Comparison of ENCODE assay signal across 8 cellular contexts in the genomic region with DNA sequence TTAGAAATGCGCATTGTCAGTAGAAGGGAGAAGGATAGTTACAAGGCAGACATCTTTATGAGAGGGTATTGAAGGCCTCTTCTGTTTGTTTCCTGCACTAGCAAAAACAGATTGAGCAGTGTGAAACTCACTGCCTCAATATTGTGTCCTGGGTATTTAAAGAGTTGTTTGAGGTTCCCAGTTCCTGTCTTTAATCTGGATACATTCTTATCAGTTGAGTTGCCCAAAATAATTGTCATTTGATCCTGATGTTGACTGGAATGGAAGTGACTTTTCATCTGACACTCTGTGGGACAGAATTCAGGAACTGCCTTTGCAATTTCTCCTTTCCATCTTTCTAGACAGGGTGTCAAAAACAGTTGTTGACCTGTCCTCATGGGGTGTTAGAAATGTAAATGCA. TPM values are rescaled to one million over a fixed set of nuclear protein-coding genes. Genes with fewer than 3 reads are reported as not detected.
DNase-seq lines count a peak whose midpoint lies in the region; ATAC-seq and TF ChIP-seq lines count a peak whose summit lies in the region.

No MANE protein-coding gene starts in this region.

- TF ChIP-seq POLR2A in adrenal gland (IDR thresholded peaks at IDR 0.05), result no peak

- peak overlapping the region; percentile 90 for H3K4me3 Mint-ChIP-seq in activated T-cell treated with anti-CD3 and anti-CD28 coated beads, Interleukin-2, amount 50 U/mL, for 4 hours
- peak overlapping the region; percentile 93 for H3K4me3 Mint-ChIP-seq in memory B cell

- H3K4me1 Mint-ChIP-seq in activated T-cell treated with anti-CD3 and anti-CD28 coated beads, Interleukin-2, amount 50 U/mL, for 4 hours (ENCODE audit: low read depth), result peaks cover 41% of the 10 kb centered on the region
- H3K4me1 Mint-ChIP-seq in memory B cell, result peaks cover 36% of the 10 kb centered on the region

- peak overlapping the region in 2 of 4 donors; percentile 79 to 87 for H3K4me3 ChIP-seq in adrenal gland
- H3K4me3 ChIP-seq in thymus (ENCODE audit: low read length), result peak overlapping the region; percentile 75

- H3K36me3 Mint-ChIP-seq in activated T-cell treated with anti-CD3 and anti-CD28 coated beads, Interleukin-2, amount 50 U/mL, for 4 hours (ENCODE audit: insufficient read depth), result peaks cover 8% of the 10 kb centered on the region
- peaks cover 4% of the 10 kb centered on the region for H3K36me3 Mint-ChIP-seq in memory B cell

- H3K4me1 ChIP-seq in adrenal gland (replicated peaks in 1 of 2) (peaks cover 24 to 45% of the 10 kb centered on the region in 2 donors), thymus (ENCODE audit: control insufficient read depth, insufficient read depth, low read length) (peaks cover 34% of the 10 kb centered on the region)

- H3K27ac ChIP-seq in adrenal gland (peak overlapping the region; percentile 90 to 98 (median 96)), thymus (ENCODE audit: low read depth) (peak overlapping the region; percentile 27)

- H3K9me3 ChIP-seq in adrenal gland (replicated peaks in 1 of 3) (no peaks in the 10 kb centered on the region), thymus (ENCODE audit: control insufficient read depth) (no peaks in the 10 kb centered on the region)

- 70 to 81% (median 74%) methylated on average over 1 of the region's 1 CpG for WGBS in adrenal gland, 4 donors
- WGBS in thymus, result 76% methylated on average over 1 of the region's 1 CpG

- intact Hi-C loops in adrenal gland (cut with DNase I), result no loop called here
- intact Hi-C loops in left colon (cut with DNase I, micrococcal nuclease), result no loop called here

- H3K27me3 Mint-ChIP-seq in activated T-cell treated with anti-CD3 and anti-CD28 coated beads, Interleukin-2, amount 50 U/mL, for 4 hours (ENCODE audit: low read depth), result no peaks in the 10 kb centered on the region
- H3K27me3 Mint-ChIP-seq in memory B cell, result no peaks in the 10 kb centered on the region

- no peak for TF ChIP-seq CTCF in adrenal gland (IDR thresholded peaks at IDR 0.05)

- no peaks in the 10 kb centered on the region for H3K9me3 Mint-ChIP-seq in activated T-cell treated with anti-CD3 and anti-CD28 coated beads, Interleukin-2, amount 50 U/mL, for 4 hours
- no peaks in the 10 kb centered on the region for H3K9me3 Mint-ChIP-seq in memory B cell

- H3K27ac Mint-ChIP-seq in memory B cell, result peak overlapping the region; percentile 94

- ATAC-seq in activated T-cell treated with anti-CD3 and anti-CD28 coated beads, Interleukin-2, amount 50 U/mL, for 4 hours, result no peak
- ATAC-seq in memory B cell (ENCODE audit: low read depth), result no peak
- no peak for ATAC-seq in GM21528 (IDR thresholded peaks at IDR 0.05; ENCODE audit: low FRiP score, unreplicated experiment)
- ATAC-seq in left colon, result no peak

- H3K27me3 ChIP-seq in adrenal gland (no peaks in the 10 kb centered on the region), thymus (ENCODE audit: control insufficient read depth, insufficient read depth) (no peaks in the 10 kb centered on the region)

- H3K36me3 ChIP-seq in adrenal gland (replicated peaks in 1 of 2) (peaks cover 0 to 37% of the 10 kb centered on the region in 2 donors), thymus (ENCODE audit: control insufficient read depth, insufficient read depth) (no peaks in the 10 kb centered on the region)

- DNase-seq in activated T-cell treated with anti-CD3 and anti-CD28 coated beads, Interleukin-2, amount 50 U/mL, for 4 hours, result no peak
- DNase-seq in activated T-cell treated with anti-CD3 and anti-CD28 coated beads, Interleukin-2, amount 50 U/mL, for 1 hour, result no peak
- DNase-seq in adrenal gland (no peak), memory B cell (ENCODE audit: low spot score in 2 of 2) (no peak), iPS-NIHi11 (ENCODE audit: low spot score) (no peak), left colon (no peak)

RNA-seq across cellular contexts. Expression of gene ATP6V0A1, which starts 1.7 kb away (rescaled TPM):
- 10 to 100 TPM; 12.8 to 18.0 (median 14.4) TPM for total RNA-seq in activated T-cell treated with anti-CD3 and anti-CD28 coated beads, Interleukin-2, amount 50 U/mL, for 4 hours
- total RNA-seq in adrenal gland (100 to 1,000 TPM in 3 of 8 donors, 10 to 100 TPM in 5; 42.9 to 126 (median 97.0) TPM), left colon (10 to 100 TPM; 92.6 to 96.2 TPM)
- polyA plus RNA-seq in adrenal gland (100 to 1,000 TPM in 1 of 3 donors, 10 to 100 TPM in 2; 61.6 to 126 (median 81.6) TPM), thymus (47.7 TPM)

RNA-seq across cellular contexts. Expression of gene CAVIN1, which starts 37.3 kb away (rescaled TPM):
- total RNA-seq in activated T-cell treated with anti-CD3 and anti-CD28 coated beads, Interleukin-2, amount 50 U/mL, for 4 hours, result 1 to 10 TPM in 1 of 3 donors, under 1 TPM in 2; 0.76 to 1.1 (median 0.92) TPM
- total RNA-seq in adrenal gland (100 to 1,000 TPM in 7 of 8 donors, 10 to 100 TPM in 1; 62.0 to 206 (median 162) TPM), left colon (10 to 100 TPM; 21.9 to 62.0 TPM)
- polyA plus RNA-seq in adrenal gland (100 to 1,000 TPM in 1 of 3 donors, 10 to 100 TPM in 2; 37.0 to 103 (median 79.8) TPM), thymus (47.0 TPM)

Comparison
In these comparisons a context has a peak if more than half of its experiments do, and no peak if none do; other contexts are left out.
1. RNA of gene CAVIN1, which starts 37.3 kb away (total RNA-seq): 62.0 to 206 TPM in adrenal gland and 21.9 to 62.0 TPM in left colon; 0.76 to 1.1 TPM in activated T-cell treated with anti-CD3 and anti-CD28 coated beads, Interleukin-2, amount 50 U/mL, for 4 hours; every median in the first group is over 10 times any median in the second.